8 cellular contexts compared by ENCODE assay signal in genomic region chr21:25790122-25790951, GRCh38. TPM values are rescaled to one million over a fixed set of nuclear protein-coding genes. Genes with fewer than 3 reads are reported as not detected.
A peak's percentile ranks its signal among the peaks of the same experiment; 100 is the strongest.
DNase-seq lines count a peak whose midpoint lies in the region; ATAC-seq and TF ChIP-seq lines count a peak whose summit lies in the region.

No MANE protein-coding gene starts in this region.

- peaks cover 26% of the 10 kb centered on the region for H3K27me3 Mint-ChIP-seq in activated T-helper 2 cell treated with anti-CD3 and anti-CD28 coated beads, Interferon-gamma antibody, Interleukin-2, Interleukin-4, amounts not matched to agents 10 μg/mL and 5 μg/mL and 100 μg/mL, durations not matched to agents 14 hours and 24 hours and 36 hours (ENCODE audit: low read depth)
- H3K27me3 Mint-ChIP-seq in progenitor cell of endocrine pancreas = no peaks in the 10 kb centered on the region

- H3K27ac Mint-ChIP-seq in activated T-helper 2 cell treated with anti-CD3 and anti-CD28 coated beads, Interferon-gamma antibody, Interleukin-2, Interleukin-4, amounts not matched to agents 10 μg/mL and 5 μg/mL and 100 μg/mL, durations not matched to agents 14 hours and 24 hours and 36 hours = peak overlapping the region; percentile 31
- H3K27ac Mint-ChIP-seq in progenitor cell of endocrine pancreas = peak overlapping the region; percentile 13

- H3K36me3 ChIP-seq in cardiac muscle cell = no peaks in the 10 kb centered on the region

- no peaks in the 10 kb centered on the region for H3K27me3 ChIP-seq in cardiac muscle cell

- POLR2A ChIA-PET in AG04449 (lab: Yijun Ruan, JAX) = interaction anchor here (0.6 kb wide), 1 partner anchor 18 kb away, joined by 3 read pairs; no protein-coding TSS in a partner anchor

- DNase-seq in AG04449 (ENCODE audit: low read depth, low spot score) (no peak), NCI-H345 treated with DMSO at 0.1 percent for 48 hours (lab: John Stamatoyannopoulos, UW; ENCODE audit: unreplicated experiment) (peak; percentile 60), cardiac muscle cell (ENCODE audit: low read depth in 1 of 2, low spot score in 1 of 2) (peak; percentile 17 to 65), progenitor cell of endocrine pancreas (ENCODE audit: low spot score, unreplicated experiment) (no peak)
- DNase-seq in activated T-helper 2 cell treated with anti-CD3 and anti-CD28 coated beads, Interferon-gamma antibody, Interleukin-2, Interleukin-4, amounts not matched to agents 10 μg/mL and 5 μg/mL and 100 μg/mL, durations not matched to agents 14 hours and 24 hours and 36 hours (ENCODE audit: low spot score) = no peak

- peaks cover 9% of the 10 kb centered on the region for H3K4me1 Mint-ChIP-seq in activated T-helper 2 cell treated with anti-CD3 and anti-CD28 coated beads, Interferon-gamma antibody, Interleukin-2, Interleukin-4, amounts not matched to agents 10 μg/mL and 5 μg/mL and 100 μg/mL, durations not matched to agents 14 hours and 24 hours and 36 hours (ENCODE audit: low read depth)
- peaks cover 8% of the 10 kb centered on the region for H3K4me1 Mint-ChIP-seq in progenitor cell of endocrine pancreas (ENCODE audit: low read depth)

- no peak overlapping the region for H3K27ac ChIP-seq in cardiac muscle cell

- no peaks in the 10 kb centered on the region for H3K36me3 Mint-ChIP-seq in activated T-helper 2 cell treated with anti-CD3 and anti-CD28 coated beads, Interferon-gamma antibody, Interleukin-2, Interleukin-4, amounts not matched to agents 10 μg/mL and 5 μg/mL and 100 μg/mL, durations not matched to agents 14 hours and 24 hours and 36 hours (ENCODE audit: low read depth)
- no peaks in the 10 kb centered on the region for H3K36me3 Mint-ChIP-seq in progenitor cell of endocrine pancreas (ENCODE audit: insufficient read depth)

- H3K4me1 ChIP-seq in cardiac muscle cell (ENCODE audit: low read depth) = no peaks in the 10 kb centered on the region

- peak overlapping the region; percentile 45 for H3K4me3 Mint-ChIP-seq in activated T-helper 2 cell treated with anti-CD3 and anti-CD28 coated beads, Interferon-gamma antibody, Interleukin-2, Interleukin-4, amounts not matched to agents 10 μg/mL and 5 μg/mL and 100 μg/mL, durations not matched to agents 14 hours and 24 hours and 36 hours (ENCODE audit: low read depth)
- H3K4me3 Mint-ChIP-seq in progenitor cell of endocrine pancreas (ENCODE audit: low read depth) = peak overlapping the region; percentile 31

- TF ChIP-seq CTCF in AG04449 (IDR thresholded peaks at IDR 0.05; ENCODE audit: insufficient read depth, low read length, missing control alignments) (peak; percentile 33), cardiac muscle cell (IDR thresholded peaks at IDR 0.05; ENCODE audit: low read depth, low read length) (peak; percentile 44), progenitor cell of endocrine pancreas (IDR thresholded peaks at IDR 0.05; ENCODE audit: unreplicated experiment) (peak; percentile 47)

- intact Hi-C loops in activated T-helper 2 cell treated with anti-CD3 and anti-CD28 coated beads, Interferon-gamma antibody, Interleukin-2, Interleukin-4, amounts not matched to agents 10 μg/mL and 5 μg/mL and 100 μg/mL, durations not matched to agents 14 hours and 24 hours and 36 hours (cut with micrococcal nuclease) = no loop called here

- peak; percentile 69 for ATAC-seq in HG02798 (IDR thresholded peaks at IDR 0.05; ENCODE audit: poor library complexity, unreplicated experiment)
- ATAC-seq in GM21528 (IDR thresholded peaks at IDR 0.05; ENCODE audit: low FRiP score, unreplicated experiment) = no peak

- H3K4me3 ChIP-seq in AG04449 (ENCODE audit: low read depth, low read length) (peak overlapping the region; percentile 31), GM08714 (ENCODE audit: low read length) (peak overlapping the region; percentile 52), cardiac muscle cell (no peak overlapping the region)

- no peaks in the 10 kb centered on the region for H3K9me3 Mint-ChIP-seq in activated T-helper 2 cell treated with anti-CD3 and anti-CD28 coated beads, Interferon-gamma antibody, Interleukin-2, Interleukin-4, amounts not matched to agents 10 μg/mL and 5 μg/mL and 100 μg/mL, durations not matched to agents 14 hours and 24 hours and 36 hours
- H3K9me3 Mint-ChIP-seq in progenitor cell of endocrine pancreas (ENCODE audit: low read depth) = no peaks in the 10 kb centered on the region

- CTCF ChIA-PET in AG04449 (lab: Yijun Ruan, JAX) = interaction anchor here (0.8 to 1.5 kb wide), 7 partner anchors 8 to 927 kb away, joined by 3 to 11 read pairs (median 4); no protein-coding TSS in a partner anchor

- no peaks in the 10 kb centered on the region for H3K9me3 ChIP-seq in cardiac muscle cell (ENCODE audit: low read depth)

RNA-seq across cellular contexts. Expression of gene GABPA, which starts 55.6 kb away (rescaled TPM):
- 22.7 and 26.3 TPM in 2 replicates for total RNA-seq in activated T-helper 2 cell treated with anti-CD3 and anti-CD28 coated beads, Interferon-gamma antibody, Interleukin-2, Interleukin-4, amounts not matched to agents 10 μg/mL and 5 μg/mL and 100 μg/mL, durations not matched to agents 14 hours and 24 hours and 36 hours
- 18.5 and 18.6 TPM in 2 replicates for total RNA-seq in cardiac muscle cell
- polyA plus RNA-seq in cardiac muscle cell = 18.3 and 20.4 TPM in 2 replicates
- 21.8 and 23.5 TPM in 2 replicates for total RNA-seq in progenitor cell of endocrine pancreas

RNA-seq across cellular contexts. Expression of gene ATP5PF, which starts 55.6 kb away (rescaled TPM):
- total RNA-seq in activated T-helper 2 cell treated with anti-CD3 and anti-CD28 coated beads, Interferon-gamma antibody, Interleukin-2, Interleukin-4, amounts not matched to agents 10 μg/mL and 5 μg/mL and 100 μg/mL, durations not matched to agents 14 hours and 24 hours and 36 hours = 156 and 163 TPM in 2 replicates
- total RNA-seq in cardiac muscle cell (252 and 394 TPM in 2 replicates), progenitor cell of endocrine pancreas (138 and 144 TPM in 2 replicates)
- polyA plus RNA-seq in cardiac muscle cell = 903 and 1,079 TPM in 2 replicates

Comparison
In these comparisons a context has a peak if more than half of its experiments do, and no peak if none do; other contexts are left out.
1. DNase-seq: peak in NCI-H345 treated with DMSO at 0.1 percent for 48 hours (single experiment) and cardiac muscle cell (2 of 2); none in AG04449 (single experiment), activated T-helper 2 cell treated with anti-CD3 and anti-CD28 coated beads, Interferon-gamma antibody, Interleukin-2, Interleukin-4, amounts not matched to agents 10 μg/mL and 5 μg/mL and 100 μg/mL, durations not matched to agents 14 hours and 24 hours and 36 hours (single experiment) and progenitor cell of endocrine pancreas (single experiment).
2. Peak in every context shown above with its lines, with median percentiles within 50 percentile points of each other: CTCF ChIP-seq.